21 cellular contexts compared by ENCODE assay signal in genomic region chr2:15844099-15844801, GRCh38.
DNase-seq lines count a peak whose midpoint lies in the region; ATAC-seq and TF ChIP-seq lines count a peak whose summit lies in the region.
"Had no signal": no experiment of that assay in that cellular context is flagged by ENCODE, and none has a peak within 500 bp of the region (broad histone marks: within the 10 kb centered on the region; RNA-seq: fewer than 3 reads in every experiment).

No MANE protein-coding gene starts in this region.

- no peaks in the 10 kb centered on the region for H3K79me2 ChIP-seq in HCT116 (ENCODE audit: insufficient read depth, low read length)

- no peak overlapping the region for H2BK120ac ChIP-seq in neuronal stem cell (ENCODE audit: low read depth, low read length)

- no peak for TF ChIP-seq RAD21 in HCT116 (IDR thresholded peaks at IDR 0.05; ENCODE audit: low read depth)

- no peaks in the 10 kb centered on the region for H3K36me3 Mint-ChIP-seq in brain

- H3K9me3 ChIP-seq in HCT116 (ENCODE audit: control insufficient read depth in 1 of 2, insufficient read depth in 1 of 2, low read depth in 1 of 2, low read length in 2 of 2) (no peaks in the 10 kb centered on the region), neuronal stem cell (replicated peaks in 1 of 2; ENCODE audit: control insufficient read depth in 2 of 2, insufficient read depth in 1 of 2, low read depth in 1 of 2, low read length in 2 of 2) (peaks cover 0 to 3% of the 10 kb centered on the region in 2 donors)
- H3K9me3 ChIP-seq: HAP-1 had no signal

- RAD21 ChIA-PET in HCT116 (lab: Charles Lee; ENCODE audit: low non-redundant PET in 1 of 2, low total read pairs in 2 of 2, uncharacterized antibody in 2 of 2, unreplicated experiment in 2 of 2) = no interaction called here

- no peak overlapping the region for H2BK12ac ChIP-seq in neuronal stem cell (ENCODE audit: low read length)

- H3K4me3 Mint-ChIP-seq in brain = no peak overlapping the region
- H3K4me3 Mint-ChIP-seq: CD4-positive, alpha-beta T cell had no signal

- H3K27ac ChIP-seq in HCT116 (ENCODE audit: low read depth, low read length) = no peak overlapping the region
- no peak overlapping the region for H3K27ac ChIP-seq in neuronal stem cell (replicated peaks; ENCODE audit: low read length)

- H3K4me2 ChIP-seq in HCT116 (ENCODE audit: low read length) (no peak overlapping the region), neuronal stem cell (ENCODE audit: insufficient read depth, low read length, poor library complexity, severe bottlenecking) (no peak overlapping the region)

- CTCF ChIA-PET in HCT116 (lab: Charles Lee) = no interaction called here

- H2BK15ac ChIP-seq in neuronal stem cell (ENCODE audit: low read length) = peak overlapping the region; percentile 20

- H3K27ac Mint-ChIP-seq in brain = peak overlapping the region in 3 of 5 experiments; percentile 56 to 83 (median 69)
- H3K27ac Mint-ChIP-seq: CD4-positive, alpha-beta T cell had no signal

- H3K23ac ChIP-seq in neuronal stem cell (ENCODE audit: low read depth, low read length, poor library complexity) = no peak overlapping the region

- H3K27me3 ChIP-seq in HCT116 (ENCODE audit: insufficient read depth, low read length) (no peaks in the 10 kb centered on the region), neuronal stem cell (ENCODE audit: control insufficient read depth in 3 of 3, insufficient read depth in 3 of 3, low read depth in 1 of 3, low read length in 3 of 3) (peaks cover 0 to 5% (median 0%) of the 10 kb centered on the region in 3 experiments)

- no peak overlapping the region for H3K14ac ChIP-seq in neuronal stem cell (ENCODE audit: low read length)

- intact Hi-C loops in HCT116 (cut with micrococcal nuclease) = no loop called here

- H3K9me2 ChIP-seq in HCT116 (ENCODE audit: insufficient read depth) = no peaks in the 10 kb centered on the region

- no peak overlapping the region for H3K18ac ChIP-seq in neuronal stem cell (ENCODE audit: low read length)

- H2BK5ac ChIP-seq in neuronal stem cell (ENCODE audit: low read length) = no peak overlapping the region

- H3K79me1 ChIP-seq in neuronal stem cell (ENCODE audit: low read depth, low read length) = no peaks in the 10 kb centered on the region

- peaks cover 4 to 7% (median 6%) of the 10 kb centered on the region in 5 experiments for H3K9me3 Mint-ChIP-seq in brain

- POLR2A ChIA-PET in HCT116 (lab: Charles Lee) = no interaction called here

- H4K20me1 ChIP-seq in HCT116 (ENCODE audit: insufficient read depth) = no peaks in the 10 kb centered on the region

- no peak overlapping the region for H4K8ac ChIP-seq in neuronal stem cell (ENCODE audit: low read depth, low read length)

- H3K4me3 ChIP-seq in HCT116 (replicated peaks in 1 of 2; ENCODE audit: low read depth in 1 of 2, low read length in 2 of 2) (no peak overlapping the region), neuronal stem cell (ENCODE audit: low read length in 2 of 2) (no peak overlapping the region)
- H3K4me3 ChIP-seq: GM12878, HAP-1 had no signal

- H3K9ac ChIP-seq in HCT116 (ENCODE audit: low read length) = no peak overlapping the region
- no peak overlapping the region for H3K9ac ChIP-seq in neuronal stem cell (ENCODE audit: low read depth, low read length, poor library complexity)

- no peak overlapping the region for H4K91ac ChIP-seq in neuronal stem cell (ENCODE audit: low read depth, low read length, poor library complexity)

- peaks cover 6% of the 10 kb centered on the region for H3K27me3 Mint-ChIP-seq in brain
- H3K27me3 Mint-ChIP-seq: CD4-positive, alpha-beta T cell had no signal

- WGBS in neuronal stem cell (ENCODE audit: extremely low coverage in 2 of 2, insufficient read length in 2 of 2, insufficient replicate concordance in 1 of 2), 2 donors = no CpG with 5 or more reads among the region's 12 CpGs

- BruUV-seq in HCT116 (replicated peaks; lab: Mats Ljungman, UMichigan) = no TSS peak

- peak; percentile 71 for ATAC-seq in HCT116
- ATAC-seq: GM12878 had no signal

- no peak overlapping the region for H3K4ac ChIP-seq in neuronal stem cell (ENCODE audit: low read length)

- DNase-seq in NCI-H748 (lab: John Stamatoyannopoulos, UW; ENCODE audit: unreplicated experiment) (peak; percentile 34), NCI-H748 treated with DMSO at 0.1 percent for 48 hours (lab: John Stamatoyannopoulos, UW) (no peak), HCT116 (ENCODE audit: low read depth, low spot score) (no peak), neuronal stem cell (ENCODE audit: low spot score) (no peak), SKM-1 treated with dmso at 0.1 percent for 144 hours (lab: John Stamatoyannopoulos, UW; ENCODE audit: unreplicated experiment) (no peak), COR-L47 (lab: John Stamatoyannopoulos, UW) (no peak), retina (no peak)
- DNase-seq: CD4-positive, alpha-beta T cell; DMS153; EL; KG1; MV-4-11; NCI-H1417; NCI-H187; NCI-H2107; NCI-H69; OCI-M1; Right ventricle myocardium superior had no signal

- H3K36me3 ChIP-seq in HCT116 (ENCODE audit: control insufficient read depth in 1 of 2, insufficient read depth in 2 of 2, low read length in 2 of 2) (no peaks in the 10 kb centered on the region), neuronal stem cell (replicated peaks in 1 of 2; ENCODE audit: control insufficient read depth in 2 of 2, insufficient read depth in 2 of 2, low read length in 2 of 2) (no peaks in the 10 kb centered on the region)
- H3K36me3 ChIP-seq: HAP-1 had no signal

- TF ChIP-seq CTCF in HCT116 (IDR thresholded peaks at IDR 0.05 in 2 of 3, conservative IDR thresholded peaks at IDR 0.05 in 1 of 3; ENCODE audit: borderline replicate concordance in 1 of 3, insufficient read depth in 1 of 3, low read depth in 2 of 3, low read length in 2 of 3) (no peak), brain (conservative IDR thresholded peaks at IDR 0.05) (no peak)

- peaks cover 44% of the 10 kb centered on the region for H3K4me1 Mint-ChIP-seq in brain

- TF ChIP-seq POLR2A in HCT116 (IDR thresholded peaks at IDR 0.05; ENCODE audit: borderline replicate concordance, extremely low read depth, insufficient read depth, insufficient read length) = no peak

- peak overlapping the region; percentile 33 for H2AK5ac ChIP-seq in neuronal stem cell (ENCODE audit: low read depth, low read length)

- no peak overlapping the region for H2AFZ ChIP-seq in HCT116 (ENCODE audit: low read depth, low read length, poor library complexity, severe bottlenecking)
- H2AFZ ChIP-seq in neuronal stem cell (ENCODE audit: low read length) = no peak overlapping the region

- H3K4me1 ChIP-seq in HCT116 (ENCODE audit: control insufficient read depth in 1 of 2, insufficient read depth in 2 of 2, low read length in 2 of 2) (peaks cover 0 to 5% of the 10 kb centered on the region in 2 experiments; a peak in 1 of 4 replicates), neuronal stem cell (ENCODE audit: control insufficient read depth in 2 of 2, insufficient read depth in 1 of 2, low read depth in 1 of 2, low read length in 2 of 2) (no peaks in the 10 kb centered on the region)
- H3K4me1 ChIP-seq: HAP-1 had no signal

TF ChIP-seq in HCT116, 20 proteins besides CTCF, POLR2A, EP300 and RAD21 (continues in another document):
- TF ChIP-seq, protein P1, sequence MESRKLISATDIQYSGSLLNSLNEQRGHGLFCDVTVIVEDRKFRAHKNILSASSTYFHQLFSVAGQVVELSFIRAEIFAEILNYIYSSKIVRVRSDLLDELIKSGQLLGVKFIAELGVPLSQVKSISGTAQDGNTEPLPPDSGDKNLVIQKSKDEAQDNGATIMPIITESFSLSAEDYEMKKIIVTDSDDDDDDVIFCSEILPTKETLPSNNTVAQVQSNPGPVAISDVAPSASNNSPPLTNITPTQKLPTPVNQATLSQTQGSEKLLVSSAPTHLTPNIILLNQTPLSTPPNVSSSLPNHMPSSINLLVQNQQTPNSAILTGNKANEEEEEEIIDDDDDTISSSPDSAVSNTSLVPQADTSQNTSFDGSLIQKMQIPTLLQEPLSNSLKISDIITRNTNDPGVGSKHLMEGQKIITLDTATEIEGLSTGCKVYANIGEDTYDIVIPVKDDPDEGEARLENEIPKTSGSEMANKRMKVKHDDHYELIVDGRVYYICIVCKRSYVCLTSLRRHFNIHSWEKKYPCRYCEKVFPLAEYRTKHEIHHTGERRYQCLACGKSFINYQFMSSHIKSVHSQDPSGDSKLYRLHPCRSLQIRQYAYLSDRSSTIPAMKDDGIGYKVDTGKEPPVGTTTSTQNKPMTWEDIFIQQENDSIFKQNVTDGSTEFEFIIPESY (IDR thresholded peaks at IDR 0.05; ENCODE audit: extremely low read depth, insufficient replicate concordance, low read length) = no peak
- TF ChIP-seq FOSL1 (IDR thresholded peaks at IDR 0.05; ENCODE audit: low read depth) = no peak
- TF ChIP-seq ZFX (IDR thresholded peaks at IDR 0.05) = no peak
- no peak for TF ChIP-seq EGR1 (IDR thresholded peaks at IDR 0.05; ENCODE audit: low read depth)
- no peak for TF ChIP-seq ZNF274 (IDR thresholded peaks at IDR 0.05; ENCODE audit: low read depth, low read length)
- no peak for TF ChIP-seq POLR2AphosphoS5 (IDR thresholded peaks at IDR 0.05; ENCODE audit: low read depth, low read length)
- TF ChIP-seq CBX3 (IDR thresholded peaks at IDR 0.05; ENCODE audit: low read depth) = no peak
- TF ChIP-seq, protein P2, sequence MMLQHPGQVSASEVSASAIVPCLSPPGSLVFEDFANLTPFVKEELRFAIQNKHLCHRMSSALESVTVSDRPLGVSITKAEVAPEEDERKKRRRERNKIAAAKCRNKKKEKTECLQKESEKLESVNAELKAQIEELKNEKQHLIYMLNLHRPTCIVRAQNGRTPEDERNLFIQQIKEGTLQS (IDR thresholded peaks at IDR 0.05) = no peak
